Comparison of ENCODE assay signal across 21 cellular contexts in genomic region chr22:38087855-38088254, GRCh38. TPM values are rescaled to one million over a fixed set of nuclear protein-coding genes. Genes with fewer than 3 reads are reported as not detected.
"Had no signal": no experiment of that assay in that cellular context is flagged by ENCODE, and none has a peak within 500 bp of the region (broad histone marks: within the 10 kb centered on the region; RNA-seq: fewer than 3 reads in every experiment).

No MANE protein-coding gene starts in this region.

- H3K9me3 ChIP-seq: left ventricle myocardium inferior, mucosa of descending colon, thyroid gland, uterus had no signal

- H3K4me3 ChIP-seq: cardiac muscle cell, mucosa of descending colon, thyroid gland had no signal

- H3K36me3 Mint-ChIP-seq: activated naive CD4-positive, alpha-beta T cell treated with anti-CD3 and anti-CD28 coated beads, Interleukin-2, amount 50 U/mL, for 24 hours had no signal

- H3K27ac Mint-ChIP-seq: activated naive CD4-positive, alpha-beta T cell treated with anti-CD3 and anti-CD28 coated beads, Interleukin-2, amount 50 U/mL, for 24 hours; effector memory CD8-positive, alpha-beta T cell had no signal

- H3K9me3 Mint-ChIP-seq: activated naive CD4-positive, alpha-beta T cell treated with anti-CD3 and anti-CD28 coated beads, Interleukin-2, amount 50 U/mL, for 24 hours; effector memory CD8-positive, alpha-beta T cell; naive B cell had no signal

- H3K27ac ChIP-seq: cardiac muscle cell, epithelial cell of prostate, left ventricle myocardium inferior, thyroid gland, uterus, WERI-Rb-1 had no signal

- DNase-seq: activated CD4-positive, alpha-beta T cell treated with anti-CD3 and anti-CD28 coated beads, Interleukin-2, amount 50 U/mL, for 4 hours; activated gamma-delta T cell; dermis blood vessel endothelial cell; effector memory CD8-positive, alpha-beta T cell; foreskin fibroblast; hippocampal formation; left ventricle myocardium inferior; mesenchymal stem cell; naive B cell; stimulated activated CD4-positive, alpha-beta T cell treated with anti-CD3 and anti-CD28 coated beads, Interleukin-1b, Interleukin-23, amount 100 ng/mL, for 48 hours; stimulated activated naive CD4-positive, alpha-beta T cell treated with Interleukin-2 at 50 U/mL for 16 hours; thyroid gland; uterus; WERI-Rb-1 had no signal

- ATAC-seq: effector memory CD8-positive, alpha-beta T cell; mucosa of descending colon had no signal

- H3K4me1 Mint-ChIP-seq: activated naive CD4-positive, alpha-beta T cell treated with anti-CD3 and anti-CD28 coated beads, Interleukin-2, amount 50 U/mL, for 24 hours had no signal

- H3K36me3 ChIP-seq: cardiac muscle cell, left ventricle myocardium inferior, thyroid gland, uterus, WERI-Rb-1 had no signal

- H3K27me3 ChIP-seq: thyroid gland had no signal

- H3K4me3 Mint-ChIP-seq: activated naive CD4-positive, alpha-beta T cell treated with anti-CD3 and anti-CD28 coated beads, Interleukin-2, amount 50 U/mL, for 24 hours; effector memory CD8-positive, alpha-beta T cell had no signal

RNA-seq across cellular contexts. Expression of gene SLC16A8, which starts 3.9 kb away (rescaled TPM):
- total RNA-seq: dermis blood vessel endothelial cell; glomerular endothelial cell; left ventricle myocardium inferior; mucosa of descending colon; renal cortical epithelial cell; T-helper 2 cell treated with Interferon-gamma antibody and Interleukin-4, amounts not matched to agents 100 ng/mL and 5 ng/mL, for 36 hours had no signal

RNA-seq across cellular contexts. Expression of gene BAIAP2L2, which starts 22.6 kb away (rescaled TPM):
- total RNA-seq: dermis blood vessel endothelial cell had no signal
